In the genomic region with DNA sequence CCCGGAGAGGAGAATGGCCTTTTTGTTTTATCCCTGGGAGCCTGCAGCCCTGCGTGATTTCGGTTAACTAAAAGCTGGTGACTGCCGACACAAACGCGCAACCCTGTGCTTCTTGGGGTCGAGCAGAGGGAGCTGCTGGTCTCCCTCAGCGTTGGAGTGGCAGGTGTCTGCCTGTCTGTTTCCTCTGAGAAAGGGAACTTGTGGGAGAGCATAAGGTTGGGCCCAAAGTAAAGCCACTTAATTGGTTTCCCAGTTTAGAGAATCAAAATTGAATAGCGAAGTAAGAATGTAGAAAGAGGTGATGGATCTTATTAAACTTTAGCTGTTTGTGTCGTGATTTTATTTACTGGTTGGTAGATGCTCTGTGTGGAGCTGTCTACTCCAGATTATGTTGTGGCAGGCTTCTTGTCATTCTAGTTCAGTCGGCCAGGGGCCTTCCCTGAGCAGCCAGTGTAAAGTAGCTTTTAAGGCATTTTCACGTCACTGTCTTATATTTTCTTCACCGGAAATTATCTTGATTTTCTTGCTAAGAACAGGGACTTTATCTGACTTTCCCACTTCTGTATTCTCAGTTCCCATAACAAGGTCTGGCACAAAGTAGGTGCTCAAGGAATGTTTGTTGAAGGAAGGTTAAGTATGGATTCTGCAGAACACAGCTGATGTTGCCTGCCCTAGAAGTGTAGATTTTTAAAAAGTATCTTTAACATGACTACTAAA, we compare ENCODE assay signal across 1 cellular context.
TF ChIP-seq lines count a peak whose summit lies in the region.

No MANE protein-coding gene starts in this region.

TF ChIP-seq in SK-N-SH, 30 proteins besides CTCF, POLR2A, EP300 and RAD21 (continued from another document):
- TF ChIP-seq RXRA (IDR thresholded peaks at IDR 0.05; ENCODE audit: borderline replicate concordance, low read depth) (no peak), TCF12 (IDR thresholded peaks at IDR 0.05) (no peak), NRF1 (IDR thresholded peaks at IDR 0.05; ENCODE audit: low read depth, low read length) (no peak), SMC3 (IDR thresholded peaks at IDR 0.05; ENCODE audit: low read depth, low read length) (no peak), TEAD4 (IDR thresholded peaks at IDR 0.05; ENCODE audit: borderline replicate concordance, insufficient read depth) (no peak)
- TF ChIP-seq, protein P1, sequence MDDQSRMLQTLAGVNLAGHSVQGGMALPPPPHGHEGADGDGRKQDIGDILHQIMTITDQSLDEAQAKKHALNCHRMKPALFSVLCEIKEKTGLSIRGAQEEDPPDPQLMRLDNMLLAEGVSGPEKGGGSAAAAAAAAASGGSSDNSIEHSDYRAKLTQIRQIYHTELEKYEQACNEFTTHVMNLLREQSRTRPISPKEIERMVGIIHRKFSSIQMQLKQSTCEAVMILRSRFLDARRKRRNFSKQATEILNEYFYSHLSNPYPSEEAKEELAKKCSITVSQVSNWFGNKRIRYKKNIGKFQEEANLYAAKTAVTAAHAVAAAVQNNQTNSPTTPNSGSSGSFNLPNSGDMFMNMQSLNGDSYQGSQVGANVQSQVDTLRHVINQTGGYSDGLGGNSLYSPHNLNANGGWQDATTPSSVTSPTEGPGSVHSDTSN (IDR thresholded peaks at IDR 0.05) = no peak
